In the genomic region with DNA sequence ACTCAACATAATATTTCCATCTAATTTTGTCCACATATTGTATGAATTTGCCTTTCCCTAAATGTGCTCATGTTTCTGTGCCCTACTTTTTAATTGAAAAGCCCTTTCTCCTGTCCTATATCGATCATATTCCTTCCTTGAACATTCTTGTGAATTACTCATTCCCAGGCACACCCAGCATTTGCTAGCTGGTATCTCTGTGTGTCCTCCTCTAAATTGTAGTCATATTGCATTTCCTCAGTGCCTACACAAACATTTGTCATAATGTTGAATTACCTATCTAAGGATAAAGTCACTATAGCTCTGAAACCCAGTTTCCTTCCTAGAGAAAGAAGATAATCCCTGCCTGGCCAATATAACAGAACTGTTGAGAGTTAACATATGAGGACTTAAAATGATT, we compare ENCODE assay signal across 29 cellular contexts. TPM values are rescaled to one million over a fixed set of nuclear protein-coding genes. Genes with fewer than 3 reads are reported as not detected.
"Had no signal": no experiment of that assay in that cellular context is flagged by ENCODE, and none has a peak within 500 bp of the region (broad histone marks: within the 10 kb centered on the region; RNA-seq: fewer than 3 reads in every experiment).

No MANE protein-coding gene starts in this region.

- H3K9me3 Mint-ChIP-seq: activated naive CD4-positive, alpha-beta T cell treated with anti-CD3 and anti-CD28 coated beads, Interleukin-2, amount 10 ng/mL, durations not matched to agents 7 days and 5 days; activated T-helper 2 cell treated with anti-CD3 and anti-CD28 coated beads, Interferon-gamma antibody, Interleukin-2, Interleukin-4, amounts not matched to agents 10 μg/mL and 5 μg/mL and 100 μg/mL, durations not matched to agents 14 hours and 24 hours and 36 hours had no signal

- H3K27ac Mint-ChIP-seq: activated CD4-positive, alpha-beta T cell treated with anti-CD3 and anti-CD28 coated beads for 36 hours; activated CD8-positive, alpha-beta T cell treated with anti-CD3 and anti-CD28 coated beads for 36 hours; activated naive CD4-positive, alpha-beta T cell treated with anti-CD3 and anti-CD28 coated beads, Interleukin-2, amount 10 ng/mL, durations not matched to agents 7 days and 5 days; activated naive CD8-positive, alpha-beta T cell treated with anti-CD3 and anti-CD28 coated beads for 36 hours; activated T-cell treated with anti-CD3 and anti-CD28 coated beads, Interleukin-2, amount 50 U/mL, for 72 hours; activated T-helper 2 cell treated with anti-CD3 and anti-CD28 coated beads, Interferon-gamma antibody, Interleukin-2, Interleukin-4, amounts not matched to agents 10 μg/mL and 5 μg/mL and 100 μg/mL, durations not matched to agents 14 hours and 24 hours and 36 hours; T-cell had no signal

- FAIRE-seq: TTC549 had no signal

- ATAC-seq: activated CD4-positive, alpha-beta T cell treated with anti-CD3 and anti-CD28 coated beads for 36 hours; activated CD8-positive, alpha-beta T cell treated with anti-CD3 and anti-CD28 coated beads for 36 hours; activated T-cell treated with anti-CD3 and anti-CD28 coated beads, Interleukin-2, amount 50 U/mL, for 72 hours; Panc1; Right ventricle myocardium inferior; T-cell had no signal

- H3K36me3 ChIP-seq: WERI-Rb-1 had no signal

- DNase-seq: activated CD4-positive, alpha-beta T cell treated with anti-CD3 and anti-CD28 coated beads for 36 hours; activated CD8-positive, alpha-beta memory T cell treated with anti-CD3 and anti-CD28 coated beads, Interleukin-2, amount 50 U/mL, for 4 hours; activated CD8-positive, alpha-beta T cell treated with anti-CD3 and anti-CD28 coated beads for 36 hours; activated gamma-delta T cell treated with Interleukin-2 at 50 U/mL for 16 hours; activated naive CD4-positive, alpha-beta T cell treated with anti-CD3 and anti-CD28 coated beads, Interleukin-2, amount 10 ng/mL, durations not matched to agents 7 days and 5 days; activated naive CD8-positive, alpha-beta T cell treated with anti-CD3 and anti-CD28 coated beads for 36 hours; activated T-cell treated with anti-CD3 and anti-CD28 coated beads, Interleukin-2, amount 50 U/mL, for 72 hours; anterior cingulate cortex; KBM-7; MV-4-11; NCI-H1092 treated with DMSO at 0.1 percent for 48 hours; NCI-H1417 treated with DMSO at 0.1 percent for 48 hours; NCI-H1694; NCI-H2081; NCI-H446 treated with DMSO at 0.1 percent for 48 hours; NCI-H524 treated with DMSO at 0.1 percent for 48 hours; NCI-H748 treated with DMSO at 0.1 percent for 48 hours; RPMI8226; T-cell; T-helper 2 cell; T1000; WERI-Rb-1 had no signal

- H3K4me3 ChIP-seq: SK-N-MC had no signal

- H3K27ac ChIP-seq: SK-N-MC, WERI-Rb-1 had no signal

- H3K27me3 Mint-ChIP-seq: activated CD4-positive, alpha-beta T cell treated with anti-CD3 and anti-CD28 coated beads for 36 hours; activated CD8-positive, alpha-beta T cell treated with anti-CD3 and anti-CD28 coated beads for 36 hours; activated naive CD4-positive, alpha-beta T cell treated with anti-CD3 and anti-CD28 coated beads, Interleukin-2, amount 10 ng/mL, durations not matched to agents 7 days and 5 days; activated naive CD8-positive, alpha-beta T cell treated with anti-CD3 and anti-CD28 coated beads for 36 hours; central memory CD8-positive, alpha-beta T cell; T-cell had no signal

- H3K4me3 Mint-ChIP-seq: activated CD4-positive, alpha-beta T cell treated with anti-CD3 and anti-CD28 coated beads for 36 hours; activated CD8-positive, alpha-beta T cell treated with anti-CD3 and anti-CD28 coated beads for 36 hours; activated naive CD4-positive, alpha-beta T cell treated with anti-CD3 and anti-CD28 coated beads, Interleukin-2, amount 10 ng/mL, durations not matched to agents 7 days and 5 days; activated naive CD8-positive, alpha-beta T cell treated with anti-CD3 and anti-CD28 coated beads for 36 hours; activated T-cell treated with anti-CD3 and anti-CD28 coated beads, Interleukin-2, amount 50 U/mL, for 72 hours; central memory CD8-positive, alpha-beta T cell; T-cell had no signal

- H3K4me1 Mint-ChIP-seq: activated CD4-positive, alpha-beta T cell treated with anti-CD3 and anti-CD28 coated beads for 36 hours; activated naive CD4-positive, alpha-beta T cell treated with anti-CD3 and anti-CD28 coated beads, Interleukin-2, amount 10 ng/mL, durations not matched to agents 7 days and 5 days; activated naive CD8-positive, alpha-beta T cell treated with anti-CD3 and anti-CD28 coated beads for 36 hours; central memory CD8-positive, alpha-beta T cell; T-cell had no signal

RNA-seq across cellular contexts. Expression of gene TBX15, which starts 39.6 kb away (rescaled TPM):
- total RNA-seq: activated CD4-positive, alpha-beta T cell treated with anti-CD3 and anti-CD28 coated beads for 36 hours; activated CD8-positive, alpha-beta T cell treated with anti-CD3 and anti-CD28 coated beads for 36 hours; activated naive CD8-positive, alpha-beta T cell treated with anti-CD3 and anti-CD28 coated beads for 36 hours; activated T-helper 2 cell treated with anti-CD3 and anti-CD28 coated beads, Interferon-gamma antibody, Interleukin-2, Interleukin-4, amounts not matched to agents 10 μg/mL and 5 μg/mL and 100 μg/mL, durations not matched to agents 14 hours and 24 hours and 36 hours; IMR-90 had no signal
